Comparison of ENCODE assay signal across 31 cellular contexts in genomic region chr12:107782067-107782466, GRCh38. TPM values are rescaled to one million over a fixed set of nuclear protein-coding genes. Genes with fewer than 3 reads are reported as not detected.
"Had no signal": no experiment of that assay in that cellular context is flagged by ENCODE, and none has a peak within 500 bp of the region (broad histone marks: within the 10 kb centered on the region; RNA-seq: fewer than 3 reads in every experiment).

No MANE protein-coding gene starts in this region.

- H3K4me3 ChIP-seq: coronary artery, dorsolateral prefrontal cortex, esophagus muscularis mucosa, gastroesophageal sphincter, heart right ventricle had no signal

- FAIRE-seq: astrocyte, bronchial epithelial cell had no signal

- H3K9me3 ChIP-seq: gastroesophageal sphincter, heart right ventricle had no signal

- H3K4me1 ChIP-seq: esophagus muscularis mucosa, foreskin keratinocyte, gastroesophageal sphincter had no signal

- H3K36me3 ChIP-seq: brain microvascular endothelial cell, esophagus muscularis mucosa, gastroesophageal sphincter, heart right ventricle, WERI-Rb-1 had no signal

- DNase-seq: activated B cell treated with CpG ODN at 0.5 μM for 24 hours; activated CD4-positive, alpha-beta T cell treated with anti-CD3 and anti-CD28 coated beads for 48 hours; activated CD4-positive, alpha-beta T cell treated with anti-CD3 and anti-CD28 coated beads, Interleukin-2, amount 50 U/mL, for 1 hour; activated CD4-positive, alpha-beta T cell treated with anti-CD3 and anti-CD28 coated beads, Interleukin-2, amount 50 U/mL, for 48 hours; activated CD8-positive, alpha-beta memory T cell treated with anti-CD3 and anti-CD28 coated beads for 24 hours; activated CD8-positive, alpha-beta T cell treated with anti-CD3 and anti-CD28 coated beads for 36 hours; activated effector memory CD4-positive, alpha-beta T cell treated with Interleukin-2 at 50 U/mL for 16 hours; activated gamma-delta T cell treated with Interleukin-2 at 50 U/mL for 16 hours; activated naive CD4-positive, alpha-beta T cell treated with anti-CD3 and anti-CD28 coated beads, Interleukin-2, amount 50 U/mL, for 16 hours; activated naive CD4-positive, alpha-beta T cell treated with Interleukin-2 at 50 U/mL for 16 hours; activated T-cell treated with anti-CD3 and anti-CD28 coated beads, Interleukin-2, amount 50 U/mL, for 4 hours; amniotic stem cell; anterior cingulate cortex; brain microvascular endothelial cell; dorsolateral prefrontal cortex; effector memory CD4-positive, alpha-beta T cell; erythroblast; foreskin keratinocyte; heart right ventricle; T1000; WERI-Rb-1 had no signal

- H3K27ac ChIP-seq: brain microvascular endothelial cell, coronary artery, dorsolateral prefrontal cortex, esophagus muscularis mucosa, foreskin keratinocyte, gastroesophageal sphincter, heart right ventricle, WERI-Rb-1 had no signal

- ATAC-seq: activated CD4-positive, CD25-positive, alpha-beta regulatory T cell treated with anti-CD3 and anti-CD28 coated beads, Interleukin-2, amount 50 U/mL, for 24 hours; activated CD8-positive, alpha-beta T cell treated with anti-CD3 and anti-CD28 coated beads for 36 hours; activated T-cell treated with anti-CD3 and anti-CD28 coated beads, Interleukin-2, amount 50 U/mL, for 4 hours; activated T-helper 17 cell treated with anti-CD3 and anti-CD28 coated beads, Interleukin-2, amount 50 U/mL, for 72 hours; foreskin keratinocyte; gastroesophageal sphincter; heart right ventricle had no signal

- H3K27me3 ChIP-seq: brain microvascular endothelial cell had no signal

RNA-seq across cellular contexts. Expression of gene ASCL4, which starts 7.6 kb away (rescaled TPM):
- total RNA-seq: activated B cell treated with CpG ODN at 0.5 μM for 24 hours; activated CD8-positive, alpha-beta T cell treated with anti-CD3 and anti-CD28 coated beads for 36 hours; activated T-cell treated with anti-CD3 and anti-CD28 coated beads, Interleukin-2, amount 50 U/mL, for 4 hours; activated T-helper 17 cell treated with anti-CD3 and anti-CD28 coated beads, Interleukin-2, amount 50 U/mL, for 72 hours; astrocyte; bronchial epithelial cell; cardiac septum; cerebellum; esophagus muscularis mucosa; foreskin keratinocyte; gastroesophageal sphincter; glomerular endothelial cell; heart right ventricle had no signal
